19 cellular contexts compared by ENCODE assay signal in genomic region chr17:16003841-16004240, GRCh38. TPM values are rescaled to one million over a fixed set of nuclear protein-coding genes. Genes with fewer than 3 reads are reported as not detected.
A peak's percentile ranks its signal among the peaks of the same experiment; 100 is the strongest.
DNase-seq lines count a peak whose midpoint lies in the region; ATAC-seq, FAIRE-seq and TF ChIP-seq lines count a peak whose summit lies in the region.
"Had no signal": no experiment of that assay in that cellular context is flagged by ENCODE, and none has a peak within 500 bp of the region (broad histone marks: within the 10 kb centered on the region; RNA-seq: fewer than 3 reads in every experiment).

No MANE protein-coding gene starts in this region.

- H3K9me3 ChIP-seq in lower lobe of right lung = no peaks in the 10 kb centered on the region
- peaks cover 0 to 3% (median 0%) of the 10 kb centered on the region in 5 donors for H3K9me3 ChIP-seq in subcutaneous abdominal adipose tissue (ENCODE audit: control insufficient read depth in 5 of 5, low read length in 5 of 5)
- H3K9me3 ChIP-seq in pancreas = no peaks in the 10 kb centered on the region
- H3K9me3 ChIP-seq: BE2C had no signal

- H3K4me3 ChIP-seq in cardiac fibroblast (replicated peaks in 1 of 2; ENCODE audit: low read depth in 2 of 2, low read length in 2 of 2) (no peak overlapping the region), lower lobe of right lung (no peak overlapping the region), subcutaneous abdominal adipose tissue (ENCODE audit: low read depth in 1 of 5, low read length in 5 of 5) (no peak overlapping the region), pancreas (no peak overlapping the region)
- H3K4me3 ChIP-seq: PC-9 had no signal

- peaks cover 77% of the 10 kb centered on the region for H3K36me3 ChIP-seq in lower lobe of right lung
- H3K36me3 ChIP-seq in subcutaneous abdominal adipose tissue (ENCODE audit: control insufficient read depth in 5 of 5, insufficient read depth in 5 of 5, low read length in 5 of 5) = peaks cover 46 to 74% (median 63%) of the 10 kb centered on the region in 5 donors
- peaks cover 0 to 63% (median 40%) of the 10 kb centered on the region in 3 donors for H3K36me3 ChIP-seq in pancreas

- H3K27me3 Mint-ChIP-seq in activated CD8-positive, alpha-beta memory T cell treated with anti-CD3 and anti-CD28 coated beads, Interleukin-2, amount 10 ng/mL, durations not matched to agents 7 days and 5 days = no peaks in the 10 kb centered on the region
- H3K27me3 Mint-ChIP-seq: CD4-positive, alpha-beta T cell had no signal

- H3K4me3 Mint-ChIP-seq in activated CD8-positive, alpha-beta memory T cell treated with anti-CD3 and anti-CD28 coated beads, Interleukin-2, amount 10 ng/mL, durations not matched to agents 7 days and 5 days = no peak overlapping the region
- H3K4me3 Mint-ChIP-seq: CD4-positive, alpha-beta T cell had no signal

- ATAC-seq in activated CD8-positive, alpha-beta memory T cell treated with anti-CD3 and anti-CD28 coated beads, Interleukin-2, amount 10 ng/mL, durations not matched to agents 7 days and 5 days = no peak
- no peak for ATAC-seq in lower lobe of right lung
- no peak for ATAC-seq in pancreas
- ATAC-seq in GM18909 (IDR thresholded peaks at IDR 0.05; ENCODE audit: poor library complexity, unreplicated experiment) = no peak

- H3K36me3 Mint-ChIP-seq in activated CD8-positive, alpha-beta memory T cell treated with anti-CD3 and anti-CD28 coated beads, Interleukin-2, amount 10 ng/mL, durations not matched to agents 7 days and 5 days = peaks cover 72% of the 10 kb centered on the region

- H3K9me3 Mint-ChIP-seq in activated CD8-positive, alpha-beta memory T cell treated with anti-CD3 and anti-CD28 coated beads, Interleukin-2, amount 10 ng/mL, durations not matched to agents 7 days and 5 days (ENCODE audit: low read depth) = no peaks in the 10 kb centered on the region
- H3K9me3 Mint-ChIP-seq: CD4-positive, alpha-beta T cell had no signal

- peak; percentile 12 for DNase-seq in activated CD8-positive, alpha-beta memory T cell treated with anti-CD3 and anti-CD28 coated beads, Interleukin-2, amount 10 ng/mL, durations not matched to agents 7 days and 5 days
- DNase-seq in activated CD8-positive, alpha-beta memory T cell treated with anti-CD3 and anti-CD28 coated beads, Interleukin-2, amount 50 U/mL, for 48 hours = no peak
- DNase-seq in cardiac fibroblast (ENCODE audit: low read depth in 2 of 2) = peak; percentile 37 to 44
- DNase-seq in lower lobe of right lung = no peak
- DNase-seq in middle frontal gyrus (ENCODE audit: extremely low spot score, low spot score) = no peak
- DNase-seq in pancreas = no peak
- DNase-seq: 8988T; BE2C; Calu3; CD4-positive, alpha-beta T cell; H7; NCI-H1048; NCI-H1436 treated with DMSO at 0.1 percent for 48 hours; NCI-H2081; NCI-H510A; PC-9 had no signal

- H3K27ac Mint-ChIP-seq in activated CD8-positive, alpha-beta memory T cell treated with anti-CD3 and anti-CD28 coated beads, Interleukin-2, amount 10 ng/mL, durations not matched to agents 7 days and 5 days = no peak overlapping the region

- H3K4me1 Mint-ChIP-seq in activated CD8-positive, alpha-beta memory T cell treated with anti-CD3 and anti-CD28 coated beads, Interleukin-2, amount 10 ng/mL, durations not matched to agents 7 days and 5 days = peaks cover 31% of the 10 kb centered on the region

- intact Hi-C loops in lower lobe of right lung (cut with DNase I) (no loop called here), pancreas (cut with DNase I) (no loop called here)

- H3K27me3 ChIP-seq in lower lobe of right lung (ENCODE audit: low read depth) (no peaks in the 10 kb centered on the region), subcutaneous abdominal adipose tissue (ENCODE audit: control insufficient read depth in 5 of 5, insufficient read depth in 4 of 5, low read length in 5 of 5) (no peaks in the 10 kb centered on the region), pancreas (no peaks in the 10 kb centered on the region)
- H3K27me3 ChIP-seq: BE2C had no signal

- CTCF ChIA-PET in activated CD8-positive, alpha-beta memory T cell treated with anti-CD3 and anti-CD28 coated beads, Interleukin-2, amount 10 ng/mL, durations not matched to agents 7 days and 5 days (lab: Charles Lee) = interaction anchor here (1.4 kb wide), 1 partner anchor 8 kb away, joined by 3 read pairs; no protein-coding TSS in a partner anchor

- no peak overlapping the region for H3K9ac ChIP-seq in subcutaneous abdominal adipose tissue (ENCODE audit: low read length in 5 of 5)
- H3K9ac ChIP-seq: KMS-11 had no signal

- H3K27ac ChIP-seq in lower lobe of right lung (peak overlapping the region; percentile 15), subcutaneous abdominal adipose tissue (ENCODE audit: low read depth, low read length) (peak overlapping the region; percentile 4), pancreas (no peak overlapping the region)
- H3K27ac ChIP-seq: KMS-11, PC-9 had no signal

- TF ChIP-seq CTCF in cardiac fibroblast (IDR thresholded peaks at IDR 0.05; ENCODE audit: low read depth, low read length) = no peak
- TF ChIP-seq CTCF in lower lobe of right lung (IDR thresholded peaks at IDR 0.05) = no peak
- TF ChIP-seq CTCF in pancreas (IDR thresholded peaks at IDR 0.05) = no peak

- peaks cover 25% of the 10 kb centered on the region for H3K4me1 ChIP-seq in lower lobe of right lung
- H3K4me1 ChIP-seq in subcutaneous abdominal adipose tissue (ENCODE audit: control insufficient read depth in 5 of 5, insufficient read depth in 5 of 5, low read length in 5 of 5) = peaks cover 4 to 33% (median 21%) of the 10 kb centered on the region in 5 donors
- peaks cover 0 to 7% (median 5%) of the 10 kb centered on the region in 3 donors for H3K4me1 ChIP-seq in pancreas
- H3K4me1 ChIP-seq: BE2C had no signal

- no peak for FAIRE-seq in pancreas (lab: Jason Lieb, UNC)

- 89 to 94% methylated on average over 1 of the region's 1 CpG for WGBS in pancreas, 2 donors

RNA-seq across cellular contexts. Expression of gene TTC19, which starts 4.2 kb away (rescaled TPM):
- 10 to 100 TPM; 32.6 to 33.1 TPM for total RNA-seq in activated CD8-positive, alpha-beta memory T cell treated with anti-CD3 and anti-CD28 coated beads, Interleukin-2, amount 10 ng/mL, durations not matched to agents 7 days and 5 days
- total RNA-seq in lower lobe of right lung = 36.0 TPM
- total RNA-seq in pancreas = 10 to 100 TPM; 16.8 to 22.7 (median 19.3) TPM
- polyA plus RNA-seq in pancreas = 10 to 100 TPM; 11.4 to 27.9 TPM

RNA-seq across cellular contexts. Expression of gene ZSWIM7, which starts 4.3 kb away (rescaled TPM):
- 10 to 100 TPM in 1 of 2 experiments, 1 to 10 TPM in 1; 8.8 to 10.3 TPM for total RNA-seq in activated CD8-positive, alpha-beta memory T cell treated with anti-CD3 and anti-CD28 coated beads, Interleukin-2, amount 10 ng/mL, durations not matched to agents 7 days and 5 days
- total RNA-seq in lower lobe of right lung (21.3 TPM), pancreas (10 to 100 TPM in 4 of 6 donors, 1 to 10 TPM in 2; 6.6 to 13.4 (median 10.7) TPM)
- polyA plus RNA-seq in pancreas = 10 to 100 TPM; 24.6 to 30.6 TPM

RNA-seq across cellular contexts. Expression of gene ADORA2B, which starts 58.9 kb away (rescaled TPM):
- 1 to 10 TPM in 1 of 2 experiments, under 1 TPM in 1; 0.49 to 1.1 TPM for total RNA-seq in activated CD8-positive, alpha-beta memory T cell treated with anti-CD3 and anti-CD28 coated beads, Interleukin-2, amount 10 ng/mL, durations not matched to agents 7 days and 5 days
- 6.2 TPM for total RNA-seq in lower lobe of right lung
- total RNA-seq in pancreas = 1 to 10 TPM in 4 of 6 donors, under 1 TPM in 2; 0.43 to 2.7 (median 1.1) TPM
- polyA plus RNA-seq in pancreas = under 1 TPM; 0.27 to 0.80 TPM
- total RNA-seq: CD4-positive, alpha-beta T cell had no signal

Comparison
In these comparisons a context has a peak if more than half of its experiments do, and no peak if none do; other contexts are left out.
1. DNase-seq: peak in activated CD8-positive, alpha-beta memory T cell treated with anti-CD3 and anti-CD28 coated beads, Interleukin-2, amount 10 ng/mL, durations not matched to agents 7 days and 5 days (single experiment) and cardiac fibroblast (2 of 2); none in activated CD8-positive, alpha-beta memory T cell treated with anti-CD3 and anti-CD28 coated beads, Interleukin-2, amount 50 U/mL, for 48 hours (single experiment), lower lobe of right lung (single experiment), middle frontal gyrus (single experiment) and pancreas (0 of 6).
2. H3K27ac ChIP-seq: peak in lower lobe of right lung (single experiment) and subcutaneous abdominal adipose tissue (single experiment); none in pancreas (0 of 4).